In the genomic region with DNA sequence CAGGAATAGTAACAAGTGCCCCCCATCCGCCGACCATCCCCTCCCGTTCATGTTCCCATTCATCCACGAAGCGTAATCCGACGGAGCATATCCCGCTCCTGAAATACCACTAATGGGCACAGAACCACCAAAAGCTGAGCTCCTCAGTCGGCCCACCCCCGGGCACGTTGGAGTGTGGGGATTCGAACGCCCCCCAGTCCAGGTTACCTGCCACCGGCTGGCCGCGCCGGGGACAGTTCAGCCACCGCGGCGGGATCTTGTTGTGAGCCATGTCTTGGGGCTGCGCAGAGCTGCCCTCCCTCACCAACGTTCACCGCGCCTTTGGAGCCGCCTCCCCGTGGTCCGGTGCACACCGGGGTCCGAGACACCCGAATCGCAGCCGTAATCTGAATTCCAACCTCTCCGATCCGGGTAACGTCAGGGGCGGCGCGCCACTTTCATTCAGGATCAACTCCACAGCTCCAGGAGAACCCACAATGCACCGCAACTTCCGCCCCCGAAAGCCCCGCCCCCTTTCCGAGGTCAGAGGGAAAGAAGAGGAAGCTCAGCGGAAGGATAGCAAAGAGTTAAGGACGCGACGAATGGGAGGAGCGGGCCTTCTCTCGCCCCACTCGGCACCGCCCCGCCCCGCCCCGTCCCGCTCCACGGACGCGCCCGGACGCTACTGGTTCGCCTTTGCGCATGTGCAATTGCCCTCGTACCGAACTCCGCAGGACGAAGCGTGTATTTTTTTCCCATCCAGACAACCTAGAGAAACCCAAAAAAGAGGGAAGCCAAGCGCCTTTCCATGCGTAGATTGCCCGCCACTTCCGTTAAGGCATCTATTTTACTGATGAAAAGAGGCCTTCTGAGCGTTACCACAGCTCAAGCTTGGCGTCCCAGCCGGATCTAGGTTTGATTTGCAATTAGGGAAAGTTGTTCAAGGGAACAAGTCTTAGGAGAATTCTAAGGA, we compare ENCODE assay signal across 8 cellular contexts. TPM values are rescaled to one million over a fixed set of nuclear protein-coding genes. Genes with fewer than 3 reads are reported as not detected.
DNase-seq lines count a peak whose midpoint lies in the region; ATAC-seq and TF ChIP-seq lines count a peak whose summit lies in the region.

A gene (minus strand): TSS at position 480 of the 952 bp plus-strand sequence. CDS start 209 bp downstream, at position 271.

- peak within 1 kb of the TSS; percentile 66 for H3K27ac ChIP-seq in epithelial cell of prostate

- intact Hi-C loops in mucosa of descending colon (cut with DNase I, micrococcal nuclease) = no loop called here

- peaks cover 17% of the 10 kb centered on the region for H3K9me3 ChIP-seq in mucosa of descending colon

- H3K4me3 ChIP-seq in mucosa of descending colon = peak within 1 kb of the TSS; percentile 97

- H3K36me3 Mint-ChIP-seq in IgD-negative memory B cell = peaks cover 3% of the 10 kb centered on the region

- ATAC-seq in GM21529 (IDR thresholded peaks at IDR 0.05; ENCODE audit: unreplicated experiment) = peak; percentile 99
- peak; percentile 100 for ATAC-seq in mucosa of descending colon

- peaks cover 7% of the 10 kb centered on the region for H3K4me1 ChIP-seq in mucosa of descending colon (ENCODE audit: low read depth)

- H3K4me3 Mint-ChIP-seq in IgD-negative memory B cell = peak within 1 kb of the TSS; percentile 97 to 100 (median 99)

- DNase-seq in DMS 273 treated with DMSO at 0.1 percent for 48 hours (lab: John Stamatoyannopoulos, UW) (peak; percentile 97), OCI-M2 (lab: John Stamatoyannopoulos, UW; ENCODE audit: unreplicated experiment) (peak; percentile 92), activated T-cell treated with anti-CD3 and anti-CD28 coated beads for 4 hours (peak; percentile 99), epithelial cell of prostate (ENCODE audit: low read depth, low spot score) (peak; percentile 87), mucosa of descending colon (peak; percentile 99)
- DNase-seq in stimulated activated CD8-positive, alpha-beta memory T cell treated with anti-CD3 and anti-CD28 coated beads, Interleukin-4, amount 100 ng/mL, for 24 hours (ENCODE audit: low read depth) = peak; percentile 98

- no peak for TF ChIP-seq CTCF in mucosa of descending colon (IDR thresholded peaks at IDR 0.05)

- H3K9me3 Mint-ChIP-seq in IgD-negative memory B cell = peaks cover 0 to 4% (median 3%) of the 10 kb centered on the region in 3 donors

- peaks cover 17 to 29% (median 29%) of the 10 kb centered on the region in 3 donors for H3K4me1 Mint-ChIP-seq in IgD-negative memory B cell

- H3K27ac Mint-ChIP-seq in IgD-negative memory B cell = peak within 1 kb of the TSS; percentile 89 to 96 (median 89)

- no peaks in the 10 kb centered on the region for H3K27me3 Mint-ChIP-seq in IgD-negative memory B cell

- H3K36me3 ChIP-seq in mucosa of descending colon (ENCODE audit: low read depth) = no peaks in the 10 kb centered on the region

RNA-seq across cellular contexts. Expression of the gene that starts here (rescaled TPM):
- polyA plus RNA-seq in IgD-negative memory B cell = 37.7 TPM
- 10 to 100 TPM in 1 of 3 donors, 1 to 10 TPM in 2; 8.4 to 11.6 (median 9.4) TPM for total RNA-seq in mucosa of descending colon

Comparison
In these comparisons a context has a peak if more than half of its experiments do, and no peak if none do; other contexts are left out.
1. Peak in every context shown above with its lines: DNase-seq, ATAC-seq, H3K4me3 ChIP-seq and H3K27ac ChIP-seq.